In the genomic region with DNA sequence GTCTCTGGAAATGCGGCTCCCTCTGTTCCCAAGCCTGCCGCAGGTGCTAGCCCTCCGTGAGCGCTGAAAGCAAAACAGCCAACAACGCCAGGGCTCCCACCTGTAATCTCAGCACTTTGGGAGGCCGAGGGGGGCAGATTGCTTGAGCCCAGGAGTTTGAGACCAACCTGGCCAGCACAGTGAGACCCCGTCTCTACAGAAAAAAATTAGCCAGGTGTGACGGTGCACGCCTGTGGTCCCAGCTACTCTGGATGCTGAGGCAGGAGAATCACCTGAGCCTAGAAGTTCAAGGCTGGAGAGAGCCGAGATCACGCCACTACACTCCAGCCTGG, we compare ENCODE assay signal across 1 cellular context.
TF ChIP-seq lines count a peak whose summit lies in the region.

No MANE protein-coding gene starts in this region.

TF ChIP-seq in GM23338, 12 proteins besides CTCF, POLR2A, EP300 and RAD21 (continued from another document):
- TF ChIP-seq, protein P1, sequence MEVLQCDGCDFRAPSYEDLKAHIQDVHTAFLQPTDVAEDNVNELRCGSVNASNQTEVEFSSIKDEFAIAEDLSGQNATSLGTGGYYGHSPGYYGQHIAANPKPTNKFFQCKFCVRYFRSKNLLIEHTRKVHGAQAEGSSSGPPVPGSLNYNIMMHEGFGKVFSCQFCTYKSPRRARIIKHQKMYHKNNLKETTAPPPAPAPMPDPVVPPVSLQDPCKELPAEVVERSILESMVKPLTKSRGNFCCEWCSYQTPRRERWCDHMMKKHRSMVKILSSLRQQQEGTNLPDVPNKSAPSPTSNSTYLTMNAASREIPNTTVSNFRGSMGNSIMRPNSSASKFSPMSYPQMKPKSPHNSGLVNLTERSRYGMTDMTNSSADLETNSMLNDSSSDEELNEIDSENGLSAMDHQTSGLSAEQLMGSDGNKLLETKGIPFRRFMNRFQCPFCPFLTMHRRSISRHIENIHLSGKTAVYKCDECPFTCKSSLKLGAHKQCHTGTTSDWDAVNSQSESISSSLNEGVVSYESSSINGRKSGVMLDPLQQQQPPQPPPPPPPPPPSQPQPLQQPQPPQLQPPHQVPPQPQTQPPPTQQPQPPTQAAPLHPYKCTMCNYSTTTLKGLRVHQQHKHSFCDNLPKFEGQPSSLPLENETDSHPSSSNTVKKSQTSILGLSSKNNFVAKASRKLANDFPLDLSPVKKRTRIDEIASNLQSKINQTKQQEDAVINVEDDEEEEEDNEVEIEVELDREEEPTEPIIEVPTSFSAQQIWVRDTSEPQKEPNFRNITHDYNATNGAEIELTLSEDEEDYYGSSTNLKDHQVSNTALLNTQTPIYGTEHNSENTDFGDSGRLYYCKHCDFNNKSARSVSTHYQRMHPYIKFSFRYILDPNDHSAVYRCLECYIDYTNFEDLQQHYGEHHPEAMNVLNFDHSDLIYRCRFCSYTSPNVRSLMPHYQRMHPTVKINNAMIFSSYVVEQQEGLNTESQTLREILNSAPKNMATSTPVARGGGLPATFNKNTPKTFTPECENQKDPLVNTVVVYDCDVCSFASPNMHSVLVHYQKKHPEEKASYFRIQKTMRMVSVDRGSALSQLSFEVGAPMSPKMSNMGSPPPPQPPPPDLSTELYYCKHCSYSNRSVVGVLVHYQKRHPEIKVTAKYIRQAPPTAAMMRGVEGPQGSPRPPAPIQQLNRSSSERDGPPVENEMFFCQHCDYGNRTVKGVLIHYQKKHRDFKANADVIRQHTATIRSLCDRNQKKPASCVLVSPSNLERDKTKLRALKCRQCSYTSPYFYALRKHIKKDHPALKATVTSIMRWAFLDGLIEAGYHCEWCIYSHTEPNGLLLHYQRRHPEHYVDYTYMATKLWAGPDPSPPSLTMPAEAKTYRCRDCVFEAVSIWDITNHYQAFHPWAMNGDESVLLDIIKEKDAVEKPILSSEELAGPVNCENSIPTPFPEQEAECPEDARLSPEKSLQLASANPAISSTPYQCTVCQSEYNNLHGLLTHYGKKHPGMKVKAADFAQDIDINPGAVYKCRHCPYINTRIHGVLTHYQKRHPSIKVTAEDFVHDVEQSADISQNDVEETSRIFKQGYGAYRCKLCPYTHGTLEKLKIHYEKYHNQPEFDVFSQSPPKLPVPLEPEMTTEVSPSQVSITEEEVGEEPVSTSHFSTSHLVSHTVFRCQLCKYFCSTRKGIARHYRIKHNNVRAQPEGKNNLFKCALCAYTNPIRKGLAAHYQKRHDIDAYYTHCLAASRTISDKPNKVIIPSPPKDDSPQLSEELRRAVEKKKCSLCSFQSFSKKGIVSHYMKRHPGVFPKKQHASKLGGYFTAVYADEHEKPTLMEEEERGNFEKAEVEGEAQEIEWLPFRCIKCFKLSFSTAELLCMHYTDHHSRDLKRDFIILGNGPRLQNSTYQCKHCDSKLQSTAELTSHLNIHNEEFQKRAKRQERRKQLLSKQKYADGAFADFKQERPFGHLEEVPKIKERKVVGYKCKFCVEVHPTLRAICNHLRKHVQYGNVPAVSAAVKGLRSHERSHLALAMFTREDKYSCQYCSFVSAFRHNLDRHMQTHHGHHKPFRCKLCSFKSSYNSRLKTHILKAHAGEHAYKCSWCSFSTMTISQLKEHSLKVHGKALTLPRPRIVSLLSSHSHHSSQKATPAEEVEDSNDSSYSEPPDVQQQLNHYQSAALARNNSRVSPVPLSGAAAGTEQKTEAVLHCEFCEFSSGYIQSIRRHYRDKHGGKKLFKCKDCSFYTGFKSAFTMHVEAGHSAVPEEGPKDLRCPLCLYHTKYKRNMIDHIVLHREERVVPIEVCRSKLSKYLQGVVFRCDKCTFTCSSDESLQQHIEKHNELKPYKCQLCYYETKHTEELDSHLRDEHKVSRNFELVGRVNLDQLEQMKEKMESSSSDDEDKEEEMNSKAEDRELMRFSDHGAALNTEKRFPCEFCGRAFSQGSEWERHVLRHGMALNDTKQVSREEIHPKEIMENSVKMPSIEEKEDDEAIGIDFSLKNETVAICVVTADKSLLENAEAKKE (CRISPR knock-in tag; IDR thresholded peaks at IDR 0.05): no peak
- TF ChIP-seq CREB1 (CRISPR knock-in tag; IDR thresholded peaks at IDR 0.05; ENCODE audit: low read depth) (no peak), REST (IDR thresholded peaks at IDR 0.05; ENCODE audit: unreplicated experiment) (no peak), ZNF114 (CRISPR knock-in tag; IDR thresholded peaks at IDR 0.05) (no peak), EZH2phosphoT487 (IDR thresholded peaks at IDR 0.05; ENCODE audit: unreplicated experiment) (no peak), POLR2AphosphoS5 (IDR thresholded peaks at IDR 0.05; ENCODE audit: low read depth) (no peak), JUNB (IDR thresholded peaks at IDR 0.05; ENCODE audit: unreplicated experiment) (no peak), STAT1 (IDR thresholded peaks at IDR 0.05; ENCODE audit: unreplicated experiment) (no peak), EZH2 (IDR thresholded peaks at IDR 0.05; ENCODE audit: low read depth, unreplicated experiment) (no peak)
